In genomic region chr1:16926491-16927195, GRCh38 we compare ENCODE assay signal across 15 cellular contexts. TPM values are rescaled to one million over a fixed set of nuclear protein-coding genes. Genes with fewer than 3 reads are reported as not detected.
A peak's percentile ranks its signal among the peaks of the same experiment; 100 is the strongest.
DNase-seq lines count a peak whose midpoint lies in the region; ATAC-seq and TF ChIP-seq lines count a peak whose summit lies in the region.
"Had no signal": no experiment of that assay in that cellular context is flagged by ENCODE, and none has a peak within 500 bp of the region (broad histone marks: within the 10 kb centered on the region; RNA-seq: fewer than 3 reads in every experiment).

No MANE protein-coding gene starts in this region.

- H3K36me3 ChIP-seq in GM23338 (ENCODE audit: insufficient read depth), result peaks cover 9% of the 10 kb centered on the region

- H3K27ac Mint-ChIP-seq in GM23338 (peak overlapping the region; percentile 42; the same call in 1 of the 2 replicates), nephron progenitor cell (peak overlapping the region; percentile 58)
- H3K27ac Mint-ChIP-seq: activated T-helper 1 cell treated with anti-CD3 and anti-CD28 coated beads, Interleukin-12 subunit alpha, Interleukin-12 subunit beta, Interleukin-2, Interleukin-4 antibody, amounts not matched to agents 30 ng/mL and 10 ng/mL and 1 ng/mL, durations not matched to agents 14 hours and 24 hours and 36 hours had no signal

- peaks cover 30% of the 10 kb centered on the region for H3K4me1 ChIP-seq in GM23338 (ENCODE audit: insufficient read depth)

- no peak for TF ChIP-seq CTCF in GM23338 (conservative IDR thresholded peaks at IDR 0.05; ENCODE audit: low read depth in 2 of 2)
- TF ChIP-seq CTCF in nephron progenitor cell (IDR thresholded peaks at IDR 0.05), result no peak

- H3K4me2 ChIP-seq in GM23338, result peak overlapping the region; percentile 30; the same call in 1 of the 2 replicates

- H3K4me1 Mint-ChIP-seq in GM23338, result peaks cover 48% of the 10 kb centered on the region
- H3K4me1 Mint-ChIP-seq in nephron progenitor cell, result peaks cover 59% of the 10 kb centered on the region

- H3K27me3 ChIP-seq in GM23338 (ENCODE audit: insufficient read depth), result no peaks in the 10 kb centered on the region

- H3K36me3 Mint-ChIP-seq in GM23338 (ENCODE audit: low read depth), result peaks cover 26% of the 10 kb centered on the region
- peaks cover 4% of the 10 kb centered on the region for H3K36me3 Mint-ChIP-seq in nephron progenitor cell (ENCODE audit: low read depth)

- peak; percentile 30 for ATAC-seq in GM23338
- ATAC-seq in HG02970 (IDR thresholded peaks at IDR 0.05; ENCODE audit: low FRiP score, unreplicated experiment), result no peak
- no peak for ATAC-seq in left colon
- ATAC-seq: left ventricle myocardium superior had no signal

- H3K27me3 Mint-ChIP-seq in GM23338 (ENCODE audit: insufficient read depth, low read depth, poor library complexity), result peaks cover 24% of the 10 kb centered on the region
- H3K27me3 Mint-ChIP-seq in nephron progenitor cell (ENCODE audit: low read depth, poor library complexity), result peaks cover 5% of the 10 kb centered on the region
- H3K27me3 Mint-ChIP-seq: CD4-positive, alpha-beta memory T cell had no signal

- DNase-seq in GM23338 (ENCODE audit: low spot score) (peak; percentile 87), NCI-H2107 (lab: John Stamatoyannopoulos, UW) (peak; percentile 90), nephron progenitor cell (peak; percentile 55), globus pallidus (ENCODE audit: low spot score) (no peak), SKM-1 treated with dmso at 0.1 percent for 144 hours (lab: John Stamatoyannopoulos, UW; ENCODE audit: unreplicated experiment) (no peak), left colon (no peak)
- DNase-seq: CD4-positive, alpha-beta memory T cell; foreskin fibroblast; left ventricle myocardium superior; NCI-H446 treated with DMSO at 0.1 percent for 48 hours; SHP77; stimulated activated naive CD4-positive, alpha-beta T cell treated with Interleukin-2 at 50 U/mL for 16 hours had no signal

- H3K27ac ChIP-seq in GM23338 (ENCODE audit: low read depth) (no peak overlapping the region), cingulate gyrus (ENCODE audit: low read depth, low read length) (peak overlapping the region; percentile 86)

- H3K4me3 Mint-ChIP-seq in GM23338 (no peak overlapping the region; the same call in 2 of the 3 replicates), nephron progenitor cell (no peak overlapping the region)
- H3K4me3 Mint-ChIP-seq: activated T-helper 1 cell treated with anti-CD3 and anti-CD28 coated beads, Interleukin-12 subunit alpha, Interleukin-12 subunit beta, Interleukin-2, Interleukin-4 antibody, amounts not matched to agents 30 ng/mL and 10 ng/mL and 1 ng/mL, durations not matched to agents 14 hours and 24 hours and 36 hours; CD4-positive, alpha-beta memory T cell had no signal

- peaks cover 39% of the 10 kb centered on the region for H4K20me1 ChIP-seq in GM23338 (replicated peaks; ENCODE audit: insufficient read depth)

- H3K9me3 Mint-ChIP-seq in GM23338 (no peaks in the 10 kb centered on the region), nephron progenitor cell (no peaks in the 10 kb centered on the region)
- H3K9me3 Mint-ChIP-seq: activated T-helper 1 cell treated with anti-CD3 and anti-CD28 coated beads, Interleukin-12 subunit alpha, Interleukin-12 subunit beta, Interleukin-2, Interleukin-4 antibody, amounts not matched to agents 30 ng/mL and 10 ng/mL and 1 ng/mL, durations not matched to agents 14 hours and 24 hours and 36 hours; CD4-positive, alpha-beta memory T cell had no signal

- H3F3A ChIP-seq in GM23338 (replicated peaks; ENCODE audit: low read depth), result peaks cover 55% of the 10 kb centered on the region

- no peak overlapping the region for H3K4me3 ChIP-seq in GM23338

- peaks cover 47% of the 10 kb centered on the region for H3K79me2 ChIP-seq in GM23338 (replicated peaks; ENCODE audit: insufficient read depth)

- H2AFZ ChIP-seq in GM23338, result no peak overlapping the region

- H3K9me2 ChIP-seq in GM23338 (ENCODE audit: insufficient read depth), result no peaks in the 10 kb centered on the region

- intact Hi-C loops in left colon (cut with DNase I, micrococcal nuclease), result no loop called here

TF ChIP-seq in GM23338, 12 proteins besides CTCF, POLR2A, EP300 and RAD21 (continues in another document):
- TF ChIP-seq NANOG (IDR thresholded peaks at IDR 0.05; ENCODE audit: borderline replicate concordance) (no peak), ZNF114 (CRISPR knock-in tag; IDR thresholded peaks at IDR 0.05) (no peak), CREB1 (CRISPR knock-in tag; IDR thresholded peaks at IDR 0.05; ENCODE audit: low read depth) (no peak), ZNF462 (CRISPR knock-in tag; IDR thresholded peaks at IDR 0.05) (no peak), POLR2AphosphoS5 (IDR thresholded peaks at IDR 0.05; ENCODE audit: low read depth) (no peak), EZH2phosphoT487 (IDR thresholded peaks at IDR 0.05; ENCODE audit: unreplicated experiment) (no peak), STAT1 (IDR thresholded peaks at IDR 0.05; ENCODE audit: unreplicated experiment) (no peak), ETS1 (IDR thresholded peaks at IDR 0.05) (no peak)

RNA-seq across cellular contexts. Expression of gene CROCC, which starts 4.9 kb away (rescaled TPM):
- 74.6 and 106 TPM in 2 replicates for total RNA-seq in GM23338 (2014; rRNA removed; shearing (Covaris generic))
- polyA plus RNA-seq in GM23338 (2016; fragmentation: Nextera tagmentation; extraction: Ambion mirVana), result 13.0 and 15.1 TPM in 2 replicates
- 10 to 100 TPM; 11.3 to 11.4 TPM for total RNA-seq in left colon

RNA-seq across cellular contexts. Expression of gene RNU1-2, which starts 30.9 kb away (rescaled TPM):
- under 0.01 TPM in 1 of 2 replicates, not detected in the other for total RNA-seq in GM23338 (2014; rRNA removed; shearing (Covaris generic))
- not detected in 2 replicates for polyA plus RNA-seq in GM23338 (2016; fragmentation: Nextera tagmentation; extraction: Ambion mirVana)
- 1,000 to 10,000 TPM; 3,977 to 5,589 TPM for total RNA-seq in left colon
- polyA plus RNA-seq: CD4-positive, alpha-beta memory T cell had no signal

RNA-seq across cellular contexts. Expression of gene MFAP2, which starts 53.8 kb away (rescaled TPM):
- total RNA-seq in GM23338 (2014; rRNA removed; shearing (Covaris generic)), result 107 and 129 TPM in 2 replicates
- polyA plus RNA-seq in GM23338 (2016; fragmentation: Nextera tagmentation; extraction: Ambion mirVana), result 255 TPM in 2 replicates
- 1 to 10 TPM; 2.7 to 3.9 TPM for total RNA-seq in left colon
- total RNA-seq: activated T-helper 1 cell treated with anti-CD3 and anti-CD28 coated beads, Interleukin-12 subunit alpha, Interleukin-12 subunit beta, Interleukin-2, Interleukin-4 antibody, amounts not matched to agents 30 ng/mL and 10 ng/mL and 1 ng/mL, durations not matched to agents 14 hours and 24 hours and 36 hours; CD4-positive, alpha-beta memory T cell had no signal
- polyA plus RNA-seq: CD4-positive, alpha-beta memory T cell had no signal

Comparison
In these comparisons a context has a peak if more than half of its experiments do, and no peak if none do; other contexts are left out.
1. DNase-seq: peak in GM23338 (single experiment), NCI-H2107 (single experiment) and nephron progenitor cell (single experiment); none in globus pallidus (single experiment), SKM-1 treated with dmso at 0.1 percent for 144 hours (single experiment) and left colon (0 of 2).
2. RNA of gene RNU1-2, which starts 30.9 kb away (total RNA-seq): 3,977 to 5,589 TPM in left colon; under 0.01 TPM in GM23338; every median in the first group is over 1,000 times any median in the second.
3. RNA of gene MFAP2, which starts 53.8 kb away (total RNA-seq): 107 to 129 TPM in GM23338; 2.7 to 3.9 TPM in left colon; every median in the first group is over 10 times any median in the second.